21 cellular contexts compared by ENCODE assay signal in the genomic region with DNA sequence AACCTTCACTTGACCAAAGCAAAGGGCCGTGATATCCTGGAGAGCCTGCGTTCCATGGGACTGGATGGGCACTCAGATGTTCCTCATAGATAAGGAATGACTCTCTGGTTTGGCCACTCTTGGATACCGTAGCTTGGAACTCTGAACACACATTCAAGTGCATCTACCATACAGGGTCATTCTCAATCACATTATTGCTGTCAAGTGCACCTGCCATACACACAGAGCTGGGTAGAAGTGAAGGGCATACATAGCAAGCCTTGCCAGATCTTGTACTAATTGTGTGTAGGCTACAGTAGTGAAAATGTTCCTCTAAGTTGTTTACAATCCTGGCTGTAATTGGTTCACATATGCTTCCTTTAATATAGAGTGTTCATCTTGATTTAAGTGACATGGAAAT. TPM values are rescaled to one million over a fixed set of nuclear protein-coding genes. Genes with fewer than 3 reads are reported as not detected.
DNase-seq lines count a peak whose midpoint lies in the region; ATAC-seq, FAIRE-seq and TF ChIP-seq lines count a peak whose summit lies in the region.
"Had no signal": no experiment of that assay in that cellular context is flagged by ENCODE, and none has a peak within 500 bp of the region (broad histone marks: within the 10 kb centered on the region; RNA-seq: fewer than 3 reads in every experiment).

No MANE protein-coding gene starts in this region.

- H3K9ac ChIP-seq in K562 (ENCODE audit: insufficient read depth in 1 of 2, low read depth in 2 of 2, low read length in 2 of 2) = no peak overlapping the region
- H3K9ac ChIP-seq: BLaER1 had no signal

- ATAC-seq in K562 = no peak
- ATAC-seq in heart left ventricle = no peak
- ATAC-seq: CD8-positive, alpha-beta T cell had no signal

- intact Hi-C loops in K562 (cut with micrococcal nuclease) (no loop called here), cardiac septum (cut with DNase I) (no loop called here), heart left ventricle (cut with DNase I) (no loop called here)

- WGBS in K562 (ENCODE audit: insufficient coverage, low coverage, missing lambda C conversion rate) = 20% methylated on average over 3 of the region's 3 CpGs
- WGBS in heart left ventricle, 4 donors = 88 to 100% (median 96%) methylated on average over 3 of the region's 3 CpGs

- TF ChIP-seq CTCF in K562 (IDR thresholded peaks at IDR 0.05 in 2 of 3, conservative IDR thresholded peaks at IDR 0.05 in 1 of 3; ENCODE audit: insufficient read depth in 2 of 3, low read depth in 1 of 3, low read length in 3 of 3) = no peak
- TF ChIP-seq CTCF in heart left ventricle (IDR thresholded peaks at IDR 0.05) = no peak

- H3K27ac ChIP-seq in K562 (ENCODE audit: extremely low read depth, low read depth, low read length) (no peak overlapping the region), heart left ventricle (no peak overlapping the region)
- H3K27ac ChIP-seq: BLaER1, RWPE1, SJSA1 had no signal

- H3K9me3 ChIP-seq in K562 (replicated peaks; ENCODE audit: control insufficient read depth, insufficient read depth, low read depth, low read length) (no peaks in the 10 kb centered on the region), heart left ventricle (no peaks in the 10 kb centered on the region)
- H3K9me3 ChIP-seq: SJSA1 had no signal

- no peak overlapping the region for H2AFZ ChIP-seq in K562 (ENCODE audit: low read depth, low read length)

- no peaks in the 10 kb centered on the region for H3K9me1 ChIP-seq in K562 (ENCODE audit: control insufficient read depth, insufficient read depth, low read length)

- POLR2A ChIA-PET in K562 (lab: Yijun Ruan, JAX) = no interaction called here

- TF ChIP-seq EP300 in K562 (IDR thresholded peaks at IDR 0.05; ENCODE audit: low read length) = no peak

- CTCF ChIA-PET in K562 (lab: Yijun Ruan, JAX; ENCODE audit: low intra/inter-chr PET ratio) = no interaction called here

- no peaks in the 10 kb centered on the region for H3K36me3 ChIP-seq in K562 (ENCODE audit: control insufficient read depth, insufficient read depth, low read length)
- no peaks in the 10 kb centered on the region for H3K36me3 ChIP-seq in heart left ventricle

- TF ChIP-seq POLR2A in K562 (conservative IDR thresholded peaks at IDR 0.05) (no peak), heart left ventricle (IDR thresholded peaks at IDR 0.05) (no peak)

- DNase-seq in NCI-H2107 treated with DMSO at 0.1 percent for 48 hours (lab: John Stamatoyannopoulos, UW; ENCODE audit: unreplicated experiment) (peak; percentile 20), NCI-H2107 (lab: John Stamatoyannopoulos, UW) (no peak), NCI-H510A (lab: John Stamatoyannopoulos, UW) (peak; percentile 33), K562 (ENCODE audit: extremely low read depth in 1 of 4, low spot score in 3 of 4) (no peak), urothelium cell line (ENCODE audit: low spot score) (no peak), medulla oblongata (ENCODE audit: extremely low spot score) (no peak), cardiac septum (ENCODE audit: low spot score) (no peak), heart left ventricle (no peak)
- DNase-seq: CD8-positive, alpha-beta T cell; GF-D8; GOT3; KBM-7; NCI-H146; NCI-H526; NK-92 treated with Interleukin-12 subunit alpha and Interleukin-12 subunit beta, amount 100 ng/mL, for 24 hours; OCI-M1 had no signal

- H3K4me1 ChIP-seq in K562 (replicated peaks in 1 of 2; ENCODE audit: control insufficient read depth in 2 of 2, insufficient read depth in 2 of 2, low read length in 2 of 2) (peaks cover 0 to 16% of the 10 kb centered on the region in 2 experiments; a peak in 4 of 5 replicates), heart left ventricle (peaks cover 0 to 29% (median 5%) of the 10 kb centered on the region in 12 donors)

- no peaks in the 10 kb centered on the region for H3K27me3 ChIP-seq in K562 (ENCODE audit: control insufficient read depth in 2 of 2, insufficient read depth in 2 of 2, low read length in 2 of 2)
- H3K27me3 ChIP-seq in heart left ventricle = no peaks in the 10 kb centered on the region
- H3K27me3 ChIP-seq: BLaER1, SJSA1 had no signal

- BruUV-seq in K562 (replicated peaks; lab: Mats Ljungman, UMichigan) = no TSS peak

- no peaks in the 10 kb centered on the region for H3K79me2 ChIP-seq in K562 (ENCODE audit: control insufficient read depth, insufficient read depth, low read length)

- FAIRE-seq in K562 (lab: Jason Lieb, UNC) (no peak), urothelium cell line (lab: Jason Lieb, UNC) (peak; percentile 40)
- FAIRE-seq: A204.1, GM12892 had no signal

- in situ Hi-C loops in K562 (cut with MboI) = no loop called here

- no peak for TF ChIP-seq RAD21 in K562 (CRISPR knock-in tag; conservative IDR thresholded peaks at IDR 0.05 in 1 of 2, IDR thresholded peaks at IDR 0.05 in 1 of 2)

- H4K20me1 ChIP-seq in K562 (replicated peaks; ENCODE audit: control insufficient read depth, insufficient read depth, low read length) = no peaks in the 10 kb centered on the region

- H3K4me2 ChIP-seq in K562 (ENCODE audit: insufficient read depth, low read length) = no peak overlapping the region
- H3K4me2 ChIP-seq: BLaER1 had no signal

- H3K4me3 ChIP-seq in K562 (no peak overlapping the region), heart left ventricle (no peak overlapping the region)
- H3K4me3 ChIP-seq: BLaER1, SJSA1 had no signal

TF ChIP-seq in K562, 482 proteins besides CTCF, POLR2A, EP300 and RAD21 (continues in another document):
- TF ChIP-seq ZNF12 (CRISPR knock-in tag; IDR thresholded peaks at IDR 0.05) (no peak), FOXK1 (CRISPR knock-in tag; IDR thresholded peaks at IDR 0.05; ENCODE audit: borderline replicate concordance) (no peak), FOXM1 (IDR thresholded peaks at IDR 0.05; ENCODE audit: low read depth) (no peak), FOXM1 (CRISPR knock-in tag; IDR thresholded peaks at IDR 0.05; ENCODE audit: low read depth) (no peak), YBX1 (IDR thresholded peaks at IDR 0.05) (no peak)

RNA-seq across cellular contexts. Expression of gene PELI2, which starts 58.3 kb away (rescaled TPM):
- 0.60 and 1.0 TPM in 2 replicates for total RNA-seq in K562 (2011; cell fraction: chromatin; rRNA removed; ENCODE audit: low replicate concordance)
- 0.33 and 0.39 TPM in 2 replicates for total RNA-seq in K562 (2011; cell fraction: nucleolus; rRNA removed)
- 0.51 and 0.76 TPM in 2 replicates for total RNA-seq in K562 (2011; cell fraction: nucleoplasm; rRNA removed)
- total RNA-seq in K562 (2014; rRNA removed) (0.41 and 0.54 TPM in 2 replicates), K562 (2014; rRNA removed; fragmentation: Illumina TruSeq; extraction: Trizol) (0.44 and 0.77 TPM in 2 replicates), K562 (2015; rRNA removed; fragmentation: Illumina TruSeq; extraction: Trizol) (0.19 and 0.22 TPM in 2 replicates), K562 (2021) (0.58 and 1.0 TPM in 2 replicates), cardiac septum (3.4 TPM), heart left ventricle (1 to 10 TPM; 1.1 to 5.2 (median 3.3) TPM)
- polyA plus RNA-seq in K562 (2011; rRNA removed) (1.1 and 1.5 TPM in 2 replicates), K562 (2014; fragmentation: Illumina TruSeq; extraction: Trizol) (0.27 and 0.53 TPM in 2 replicates), K562 (2014; fragmentation: Nextera tagmentation; extraction: Ambion mirVana) (under 1 TPM; 0.20 to 0.63 TPM), K562 (2014; rRNA removed) (0.20 and 0.30 TPM in 2 replicates), heart left ventricle (1 to 10 TPM in 1 of 2 donors, under 1 TPM in 1; 0.80 to 1.1 TPM)
- polyA plus RNA-seq in K562 (2011; cell fraction: cytosol; rRNA removed) = 1.8 and 2.0 TPM in 2 replicates
- polyA plus RNA-seq in K562 (2011; cell fraction: nucleus; rRNA removed) = 1.2 and 1.3 TPM in 2 replicates
- 0.26 and 1.1 TPM in 2 replicates for polyA plus RNA-seq in K562 (2012)
- 2.8 and 3.9 TPM in 2 replicates for polyA minus RNA-seq in K562 (2011; rRNA and poly(A)+ RNA removed)
- 0.95 and 1.8 TPM in 2 replicates for polyA minus RNA-seq in K562 (2011; cell fraction: cytosol; rRNA and poly(A)+ RNA removed)
- 0.67 and 0.81 TPM in 2 replicates for polyA minus RNA-seq in K562 (2011; cell fraction: nucleus; rRNA and poly(A)+ RNA removed)

Comparison
In these comparisons a context has a peak if more than half of its experiments do, and no peak if none do; other contexts are left out.
1. DNase-seq: peak in NCI-H2107 treated with DMSO at 0.1 percent for 48 hours (single experiment) and NCI-H510A (single experiment); none in NCI-H2107 (single experiment), K562 (0 of 4), urothelium cell line (single experiment), medulla oblongata (single experiment), cardiac septum (single experiment) and heart left ventricle (0 of 5).